ENCODE assay signal across 24 cellular contexts in genomic region chr7:43779032-43779812, GRCh38. TPM values are rescaled to one million over a fixed set of nuclear protein-coding genes. Genes with fewer than 3 reads are reported as not detected.
DNase-seq lines count a peak whose midpoint lies in the region; ATAC-seq, FAIRE-seq and TF ChIP-seq lines count a peak whose summit lies in the region.
"Had no signal": no experiment of that assay in that cellular context is flagged by ENCODE, and none has a peak within 500 bp of the region (broad histone marks: within the 10 kb centered on the region; RNA-seq: fewer than 3 reads in every experiment).

No MANE protein-coding gene starts in this region.

- in situ Hi-C loops in HepG2 (cut with HindIII; ENCODE audit: extremely low pct_ligation_motif_present, low pct_unique_long_range_greater_than_20kb): no loop called here

- intact Hi-C loops in HepG2 (cut with micrococcal nuclease; ENCODE audit: unreplicated experiment) (no loop called here), right lobe of liver (cut with DNase I) (no loop called here), psoas muscle (cut with DNase I) (no loop called here)

- no peak overlapping the region for H3K4me3 ChIP-seq in HepG2 (replicated peaks in 1 of 3; ENCODE audit: insufficient read depth in 1 of 3, low read depth in 2 of 3, low read length in 3 of 3)
- no peak overlapping the region for H3K4me3 ChIP-seq in right lobe of liver
- H3K4me3 ChIP-seq in esophagus (ENCODE audit: low read depth in 1 of 2, low read length in 2 of 2): no peak overlapping the region
- no peak overlapping the region for H3K4me3 ChIP-seq in psoas muscle
- H3K4me3 ChIP-seq: cardiac muscle cell, hepatocyte, SK-N-MC, uterus had no signal

- no peak for FAIRE-seq in HepG2 (lab: Jason Lieb, UNC)
- FAIRE-seq: frontal cortex had no signal

- 83% methylated on average over 14 of the region's 14 CpGs for WGBS in HepG2 (ENCODE audit: low lambda C conversion rate)
- WGBS in right lobe of liver (ENCODE audit: insufficient coverage, low coverage, low lambda C conversion rate, missing lambda C conversion rate): 86% methylated on average over 8 of the region's 14 CpGs
- WGBS in esophagus, 2 donors: 77 to 85% methylated on average over 14 of the region's 14 CpGs
- 96 to 99% (median 97%) methylated on average over 14 of the region's 14 CpGs for WGBS in psoas muscle, 3 donors

- H3K79me2 ChIP-seq in HepG2 (ENCODE audit: insufficient read depth, low read length): peaks cover 4% of the 10 kb centered on the region
- H3K79me2 ChIP-seq: hepatocyte had no signal

- H3K4me1 ChIP-seq in HepG2 (ENCODE audit: insufficient read depth, low read length) (peaks cover 51% of the 10 kb centered on the region), right lobe of liver (peaks cover 0 to 3% (median 0%) of the 10 kb centered on the region in 4 donors), esophagus (ENCODE audit: control insufficient read depth in 2 of 2, insufficient read depth in 2 of 2, low read length in 1 of 2) (peaks cover 0 to 2% of the 10 kb centered on the region in 2 donors), psoas muscle (peaks cover 22% of the 10 kb centered on the region)
- H3K4me1 ChIP-seq: uterus had no signal

- 0 out of 2 replicates have a peak overlapping the region, but pooled peaks have one; percentile 27 for H3K4me2 ChIP-seq in HepG2 (ENCODE audit: low read depth, low read length)
- H3K4me2 ChIP-seq: hepatocyte had no signal

- CTCF ChIA-PET in HepG2 (lab: Yijun Ruan, JAX; ENCODE audit: low intra/inter-chr PET ratio, low total read pairs) (no interaction called here), RWPE1 (lab: Yijun Ruan, JAX) (interaction anchor here (0.7 kb wide), 1 partner anchor 19 kb away, joined by 3 read pairs; no protein-coding TSS in a partner anchor)

- no peak overlapping the region for H3K9ac ChIP-seq in HepG2 (ENCODE audit: insufficient read depth, low read depth, low read length)

- no TSS peak for BruUV-seq in HepG2 (replicated peaks; lab: Mats Ljungman, UMichigan)

- TF ChIP-seq EP300 in HepG2 (IDR thresholded peaks at IDR 0.05; ENCODE audit: low read depth in 2 of 2, low read length in 2 of 2) (no peak), HepG2 (CRISPR knock-in tag; IDR thresholded peaks at IDR 0.05; ENCODE audit: borderline replicate concordance) (no peak)

- no peaks in the 10 kb centered on the region for H4K20me1 ChIP-seq in HepG2 (ENCODE audit: insufficient read depth, low read length)

- H3K36me3 ChIP-seq in HepG2 (replicated peaks in 1 of 2; ENCODE audit: control insufficient read depth in 1 of 2, insufficient read depth in 2 of 2, low read length in 2 of 2): peaks cover 0 to 4% of the 10 kb centered on the region in 2 experiments; a peak in 2 of 5 replicates
- H3K36me3 ChIP-seq in right lobe of liver: no peaks in the 10 kb centered on the region
- no peaks in the 10 kb centered on the region for H3K36me3 ChIP-seq in esophagus (ENCODE audit: control insufficient read depth in 2 of 2, insufficient read depth in 2 of 2, low read length in 1 of 2)
- peaks cover 0 to 9% of the 10 kb centered on the region in 2 donors for H3K36me3 ChIP-seq in psoas muscle (ENCODE audit: insufficient read depth in 1 of 2, low read depth in 1 of 2)
- H3K36me3 ChIP-seq: cardiac muscle cell, uterus had no signal

- no peak for DNase-seq in HepG2 (ENCODE audit: low spot score)
- no peak for DNase-seq in right lobe of liver
- DNase-seq in RWPE1 (ENCODE audit: low spot score): no peak
- no peak for DNase-seq in NOMO-1 treated with dmso at 0.1 percent for 144 hours (lab: John Stamatoyannopoulos, UW; ENCODE audit: unreplicated experiment)
- DNase-seq in psoas muscle: no peak
- no peak for DNase-seq in SKM-1 treated with dmso at 0.1 percent for 144 hours (lab: John Stamatoyannopoulos, UW; ENCODE audit: unreplicated experiment)
- no peak for DNase-seq in NCI-H1092 (lab: John Stamatoyannopoulos, UW)
- DNase-seq: activated B cell treated with CpG ODN at 0.5 μM for 24 hours; activated CD4-positive, alpha-beta memory T cell treated with anti-CD3 and anti-CD28 coated beads, Interleukin-2, amount 10 ng/mL, durations not matched to agents 7 days and 5 days; activated naive CD4-positive, alpha-beta T cell treated with anti-CD3 and anti-CD28 coated beads for 36 hours; activated T-cell treated with anti-CD3 and anti-CD28 coated beads, Interleukin-2, amount 50 U/mL, for 24 hours; GF-D8; H9; NCI-H2029; NCI-H446; nephron progenitor cell; NK-92 treated with Interleukin-12 subunit alpha and Interleukin-12 subunit beta, amount 100 ng/mL, for 24 hours; posterior cingulate gyrus; uterus had no signal

- H3K27me3 ChIP-seq in HepG2 (ENCODE audit: control insufficient read depth in 1 of 2, insufficient read depth in 2 of 2, low read length in 2 of 2) (no peaks in the 10 kb centered on the region), right lobe of liver (no peaks in the 10 kb centered on the region), esophagus (ENCODE audit: control insufficient read depth in 1 of 2, insufficient read depth in 2 of 2, low read length in 2 of 2) (no peaks in the 10 kb centered on the region), psoas muscle (ENCODE audit: insufficient read depth in 3 of 3, low read length in 2 of 3) (no peaks in the 10 kb centered on the region)
- H3K27me3 ChIP-seq: cardiac muscle cell, hepatocyte, uterus had no signal

- ATAC-seq in HepG2 (no peak), right lobe of liver (no peak), psoas muscle (no peak)

- POLR2A ChIA-PET in HepG2 (lab: Yijun Ruan, JAX) (interaction anchor here (0.8 to 1.8 kb wide), 4 partner anchors 9 to 196 kb away, joined by 3 to 8 read pairs (median 6); partner anchors contain the start of genes BLVRA and STK17A), RWPE1 (lab: Yijun Ruan, JAX; ENCODE audit: low non-redundant PET) (no interaction called here)

- TF ChIP-seq POLR2A in HepG2 (IDR thresholded peaks at IDR 0.05; ENCODE audit: insufficient read depth in 1 of 2, low read depth in 2 of 2, low read length in 2 of 2) (no peak), right lobe of liver (IDR thresholded peaks at IDR 0.05) (no peak)

- no peak overlapping the region for H2AFZ ChIP-seq in HepG2 (ENCODE audit: low read length)
- H2AFZ ChIP-seq: hepatocyte had no signal

- peak overlapping the region; percentile 13 for H3K27ac ChIP-seq in HepG2 (ENCODE audit: extremely low read length, insufficient read depth, low read length)
- no peak overlapping the region for H3K27ac ChIP-seq in right lobe of liver
- peak overlapping the region; percentile 85 for H3K27ac ChIP-seq in RWPE1
- H3K27ac ChIP-seq in esophagus (ENCODE audit: low read depth in 2 of 2, low read length in 1 of 2): peak overlapping the region; percentile 41 to 73
- H3K27ac ChIP-seq in psoas muscle: no peak overlapping the region
- H3K27ac ChIP-seq: cardiac muscle cell, hepatocyte, SK-N-MC, uterus had no signal

- TF ChIP-seq RAD21 in HepG2 (CRISPR knock-in tag; IDR thresholded peaks at IDR 0.05): no peak

- H3K9me3 ChIP-seq in HepG2 (ENCODE audit: low read length) (no peaks in the 10 kb centered on the region), right lobe of liver (no peaks in the 10 kb centered on the region), esophagus (ENCODE audit: control insufficient read depth in 2 of 2, insufficient read depth in 1 of 2, low read depth in 1 of 2, low read length in 1 of 2) (no peaks in the 10 kb centered on the region), psoas muscle (no peaks in the 10 kb centered on the region)
- H3K9me3 ChIP-seq: uterus had no signal

- no peak for TF ChIP-seq CTCF in HepG2 (CRISPR knock-in tag; IDR thresholded peaks at IDR 0.05)
- TF ChIP-seq CTCF in right lobe of liver (IDR thresholded peaks at IDR 0.05): no peak
- TF ChIP-seq CTCF in RWPE1 (conservative IDR thresholded peaks at IDR 0.05; ENCODE audit: low read depth): no peak
- no peak for TF ChIP-seq CTCF in psoas muscle (IDR thresholded peaks at IDR 0.05)

RNA-seq across cellular contexts. Expression of gene BLVRA, which starts 20.7 kb away (rescaled TPM):
- 64.2 and 95.5 TPM in 2 replicates for total RNA-seq in HepG2 (2016; rRNA removed; fragmentation: Illumina TruSeq; extraction: Trizol)
- total RNA-seq in HepG2 (2016; cell fraction: cytosol; rRNA removed; fragmentation: Illumina TruSeq; extraction: Trizol; ENCODE audit: low read depth): 21.9 and 23.4 TPM in 2 replicates
- 67.8 and 102 TPM in 2 replicates for total RNA-seq in HepG2 (2016; cell fraction: insoluble cytoplasmic fraction; rRNA removed; fragmentation: Illumina TruSeq; extraction: Trizol)
- total RNA-seq in HepG2 (2016; cell fraction: membrane; rRNA removed; fragmentation: Illumina TruSeq; extraction: Trizol): 20.5 and 21.4 TPM in 2 replicates
- total RNA-seq in HepG2 (2016; cell fraction: nucleus; rRNA removed; fragmentation: Illumina TruSeq; extraction: Trizol): 27.3 and 29.0 TPM in 2 replicates
- polyA plus RNA-seq in HepG2 (2011; rRNA removed): 34.5 and 39.2 TPM in 2 replicates
- polyA plus RNA-seq in HepG2 (2011; cell fraction: cytosol; rRNA removed): 47.8 and 49.9 TPM in 2 replicates
- 12.4 and 14.9 TPM in 2 replicates for polyA plus RNA-seq in HepG2 (2011; cell fraction: nucleus; rRNA removed)
- 44.0 and 55.0 TPM in 2 replicates for polyA plus RNA-seq in HepG2 (2012)
- polyA plus RNA-seq in HepG2 (2016; cell fraction: cytosol; fragmentation: Illumina TruSeq; extraction: Trizol; ENCODE audit: low read depth): 24.0 and 27.8 TPM in 2 replicates
- 114 and 128 TPM in 2 replicates for polyA plus RNA-seq in HepG2 (2016; cell fraction: insoluble cytoplasmic fraction; fragmentation: Illumina TruSeq; extraction: Trizol; ENCODE audit: low read depth)
- 19.9 and 21.4 TPM in 2 replicates for polyA plus RNA-seq in HepG2 (2016; cell fraction: membrane; fragmentation: Illumina TruSeq; extraction: Trizol; ENCODE audit: low read depth)
- polyA plus RNA-seq in HepG2 (2016; cell fraction: nucleus; fragmentation: Illumina TruSeq; extraction: Trizol; ENCODE audit: insufficient read depth, low read depth): 45.1 and 49.9 TPM in 2 replicates
- 29.9 and 40.1 TPM in 2 replicates for polyA minus RNA-seq in HepG2 (2011; rRNA and poly(A)+ RNA removed; ENCODE audit: low replicate concordance)
- polyA minus RNA-seq in HepG2 (2011; cell fraction: cytosol; rRNA and poly(A)+ RNA removed): 17.3 and 18.1 TPM in 2 replicates
- 9.5 and 12.1 TPM in 2 replicates for polyA minus RNA-seq in HepG2 (2011; cell fraction: nucleus; rRNA and poly(A)+ RNA removed)
- 10 to 100 TPM in 1 of 6 experiments, 1 to 10 TPM in 5; 3.1 to 14.7 (median 5.6) TPM for total RNA-seq in right lobe of liver
- polyA plus RNA-seq in esophagus: 10 to 100 TPM; 58.5 to 87.5 TPM
- total RNA-seq in psoas muscle: 10 to 100 TPM; 35.8 to 50.9 (median 40.2) TPM
- 10 to 100 TPM; 36.1 to 52.9 (median 49.7) TPM for polyA plus RNA-seq in psoas muscle

RNA-seq across cellular contexts. Expression of gene COA1, which starts 49.9 kb away (rescaled TPM):
- total RNA-seq in HepG2 (2016; rRNA removed; fragmentation: Illumina TruSeq; extraction: Trizol) (65.7 and 73.8 TPM in 2 replicates), right lobe of liver (10 to 100 TPM; 15.8 to 35.6 (median 19.9) TPM), psoas muscle (10 to 100 TPM; 41.5 to 60.7 (median 53.9) TPM)
- 55.7 and 58.2 TPM in 2 replicates for total RNA-seq in HepG2 (2016; cell fraction: cytosol; rRNA removed; fragmentation: Illumina TruSeq; extraction: Trizol; ENCODE audit: low read depth)
- 70.5 and 77.2 TPM in 2 replicates for total RNA-seq in HepG2 (2016; cell fraction: insoluble cytoplasmic fraction; rRNA removed; fragmentation: Illumina TruSeq; extraction: Trizol)
- total RNA-seq in HepG2 (2016; cell fraction: membrane; rRNA removed; fragmentation: Illumina TruSeq; extraction: Trizol): 72.3 and 77.3 TPM in 2 replicates
- 76.7 and 96.2 TPM in 2 replicates for total RNA-seq in HepG2 (2016; cell fraction: nucleus; rRNA removed; fragmentation: Illumina TruSeq; extraction: Trizol)
- polyA plus RNA-seq in HepG2 (2011; rRNA removed) (32.1 and 33.2 TPM in 2 replicates), esophagus (10 to 100 TPM; 24.2 to 32.3 TPM), psoas muscle (10 to 100 TPM; 60.5 to 74.9 (median 74.6) TPM)
- polyA plus RNA-seq in HepG2 (2011; cell fraction: cytosol; rRNA removed): 26.3 and 35.6 TPM in 2 replicates
- polyA plus RNA-seq in HepG2 (2011; cell fraction: nucleus; rRNA removed): 25.4 and 32.3 TPM in 2 replicates
- polyA plus RNA-seq in HepG2 (2012): 50.0 and 53.2 TPM in 2 replicates
- polyA plus RNA-seq in HepG2 (2016; cell fraction: cytosol; fragmentation: Illumina TruSeq; extraction: Trizol; ENCODE audit: low read depth): 44.5 and 61.1 TPM in 2 replicates
- 79.5 and 94.9 TPM in 2 replicates for polyA plus RNA-seq in HepG2 (2016; cell fraction: insoluble cytoplasmic fraction; fragmentation: Illumina TruSeq; extraction: Trizol; ENCODE audit: low read depth)
- 74.5 and 82.3 TPM in 2 replicates for polyA plus RNA-seq in HepG2 (2016; cell fraction: membrane; fragmentation: Illumina TruSeq; extraction: Trizol; ENCODE audit: low read depth)
- polyA plus RNA-seq in HepG2 (2016; cell fraction: nucleus; fragmentation: Illumina TruSeq; extraction: Trizol; ENCODE audit: insufficient read depth, low read depth): 75.3 and 81.4 TPM in 2 replicates
- polyA minus RNA-seq in HepG2 (2011; rRNA and poly(A)+ RNA removed; ENCODE audit: low replicate concordance): 53.0 and 124 TPM in 2 replicates
- 14.2 and 15.8 TPM in 2 replicates for polyA minus RNA-seq in HepG2 (2011; cell fraction: cytosol; rRNA and poly(A)+ RNA removed)
- polyA minus RNA-seq in HepG2 (2011; cell fraction: nucleus; rRNA and poly(A)+ RNA removed): 105 and 106 TPM in 2 replicates

Comparison
In these comparisons a context has a peak if more than half of its experiments do, and no peak if none do; other contexts are left out.
1. H3K27ac ChIP-seq: peak in HepG2 (single experiment), RWPE1 (single experiment) and esophagus (2 of 2); none in right lobe of liver (0 of 3) and psoas muscle (single experiment).